Comparison of ENCODE assay signal across 16 cellular contexts in genomic region chr15:83845230-83845629, GRCh38.
DNase-seq lines count a peak whose midpoint lies in the region; ATAC-seq and TF ChIP-seq lines count a peak whose summit lies in the region.
"Had no signal": no experiment of that assay in that cellular context is flagged by ENCODE, and none has a peak within 500 bp of the region (broad histone marks: within the 10 kb centered on the region; RNA-seq: fewer than 3 reads in every experiment).

No MANE protein-coding gene starts in this region.

- H3K36me3 ChIP-seq in fibroblast of lung (ENCODE audit: control insufficient read depth, insufficient read depth, low read length), result no peaks in the 10 kb centered on the region
- no peaks in the 10 kb centered on the region for H3K36me3 ChIP-seq in muscle layer of colon (ENCODE audit: insufficient read depth, low read length)
- H3K36me3 ChIP-seq: vagina had no signal

- peak; percentile 58 for DNase-seq in AG08395 (ENCODE audit: low spot score)
- no peak for DNase-seq in RWPE1 (ENCODE audit: low spot score)
- peak; percentile 83 to 99 for DNase-seq in fibroblast of lung (ENCODE audit: low read depth in 2 of 2)
- no peak for DNase-seq in NCI-H345 (lab: John Stamatoyannopoulos, UW)
- no peak for DNase-seq in activated naive CD4-positive, alpha-beta T cell treated with anti-CD3 and anti-CD28 coated beads, Interleukin-2, amount 50 U/mL, for 72 hours (ENCODE audit: low spot score in 2 of 2)
- DNase-seq: AML-193; anterior cingulate cortex; H7; naive B cell; NCI-H187 treated with DMSO at 0.1 percent for 48 hours; NK-92 treated with Interleukin-12 subunit alpha and Interleukin-12 subunit beta, amount 100 ng/mL, for 24 hours had no signal

- H4K20me1 ChIP-seq in fibroblast of lung (ENCODE audit: control insufficient read depth, extremely low read depth, insufficient read depth, low read length), result no peaks in the 10 kb centered on the region

- ATAC-seq in GM19452 (IDR thresholded peaks at IDR 0.05; ENCODE audit: unreplicated experiment) (no peak), GM18517 (IDR thresholded peaks at IDR 0.05; ENCODE audit: unreplicated experiment) (no peak)
- no peak for ATAC-seq in activated naive CD4-positive, alpha-beta T cell treated with anti-CD3 and anti-CD28 coated beads, Interleukin-2, amount 50 U/mL, for 72 hours

- POLR2A ChIA-PET in RWPE1 (lab: Yijun Ruan, JAX; ENCODE audit: low non-redundant PET), result no interaction called here

- H3K4me1 ChIP-seq in fibroblast of lung (ENCODE audit: control insufficient read depth, extremely low read depth, insufficient read depth, low read length) (peaks cover 28% of the 10 kb centered on the region), muscle layer of colon (ENCODE audit: insufficient read depth, low read length) (peaks cover 76% of the 10 kb centered on the region)

- H3K4me3 ChIP-seq in fibroblast of lung (replicated peaks in 1 of 4; ENCODE audit: control extremely low read depth in 1 of 4, insufficient read depth in 1 of 4, low read depth in 3 of 4, low read length in 4 of 4) (no peak overlapping the region), muscle layer of colon (ENCODE audit: low read depth in 1 of 2, low read length in 2 of 2) (no peak overlapping the region)
- H3K4me3 ChIP-seq: vagina had no signal

- H3K27ac ChIP-seq in RWPE1, result peak overlapping the region; percentile 88
- H3K27ac ChIP-seq in fibroblast of lung (ENCODE audit: insufficient read depth, low read length), result peak overlapping the region; percentile 66
- H3K27ac ChIP-seq in muscle layer of colon (ENCODE audit: low read depth, low read length), result peak overlapping the region; percentile 19

- CTCF ChIA-PET in RWPE1 (lab: Yijun Ruan, JAX), result interaction anchor here (0.7 to 0.8 kb wide), 2 partner anchors 35 to 280 kb away, joined by 3 to 6 read pairs; no protein-coding TSS in a partner anchor

- no peak overlapping the region for H3K27ac Mint-ChIP-seq in activated naive CD4-positive, alpha-beta T cell treated with anti-CD3 and anti-CD28 coated beads, Interleukin-2, amount 50 U/mL, for 72 hours
- H3K27ac Mint-ChIP-seq: IgD-negative memory B cell, naive B cell had no signal

- no peak overlapping the region for H2AFZ ChIP-seq in fibroblast of lung (ENCODE audit: low read length)

- H3K9me3 Mint-ChIP-seq in activated naive CD4-positive, alpha-beta T cell treated with anti-CD3 and anti-CD28 coated beads, Interleukin-2, amount 50 U/mL, for 72 hours, result peaks cover 0 to 3% of the 10 kb centered on the region in 2 donors

- no peaks in the 10 kb centered on the region for H3K79me2 ChIP-seq in fibroblast of lung (ENCODE audit: control insufficient read depth, insufficient read depth, low read length)

- H3K4me2 ChIP-seq in fibroblast of lung (ENCODE audit: extremely low read depth, insufficient read depth, low read length), result no peak overlapping the region

- H3K36me3 Mint-ChIP-seq in activated naive CD4-positive, alpha-beta T cell treated with anti-CD3 and anti-CD28 coated beads, Interleukin-2, amount 50 U/mL, for 72 hours, result no peaks in the 10 kb centered on the region
- H3K36me3 Mint-ChIP-seq: naive B cell had no signal

- TF ChIP-seq CTCF in RWPE1 (conservative IDR thresholded peaks at IDR 0.05; ENCODE audit: low read depth) (no peak), fibroblast of lung (conservative IDR thresholded peaks at IDR 0.05 in 1 of 2, IDR thresholded peaks at IDR 0.05 in 1 of 2; ENCODE audit: low read depth in 1 of 2, low read length in 2 of 2) (no peak)

- H3K9ac ChIP-seq in fibroblast of lung (ENCODE audit: insufficient read depth, low read length) (no peak overlapping the region), muscle layer of colon (ENCODE audit: low read length) (no peak overlapping the region)

- H3K27me3 ChIP-seq in fibroblast of lung (ENCODE audit: control insufficient read depth, insufficient read depth, low read length), result no peaks in the 10 kb centered on the region
- H3K27me3 ChIP-seq in muscle layer of colon (ENCODE audit: control insufficient read depth in 1 of 2, insufficient read depth in 2 of 2, low read length in 2 of 2), result no peaks in the 10 kb centered on the region
- H3K27me3 ChIP-seq: vagina had no signal

- no peaks in the 10 kb centered on the region for H3K9me3 ChIP-seq in fibroblast of lung (ENCODE audit: control insufficient read depth, insufficient read depth, low read depth, low read length)
- H3K9me3 ChIP-seq in muscle layer of colon (ENCODE audit: low read length), result no peaks in the 10 kb centered on the region
- H3K9me3 ChIP-seq: vagina had no signal

Comparison
In these comparisons a context has a peak if more than half of its experiments do, and no peak if none do; other contexts are left out.
1. DNase-seq: peak in AG08395 (single experiment) and fibroblast of lung (2 of 2); none in RWPE1 (single experiment), NCI-H345 (single experiment) and activated naive CD4-positive, alpha-beta T cell treated with anti-CD3 and anti-CD28 coated beads, Interleukin-2, amount 50 U/mL, for 72 hours (0 of 2).
2. H3K27ac ChIP-seq: peak in every context shown above with its lines; median percentile 88 in RWPE1; 66 in fibroblast of lung; 19 in muscle layer of colon.